ENCODE assay signal across 15 cellular contexts in the genomic region with DNA sequence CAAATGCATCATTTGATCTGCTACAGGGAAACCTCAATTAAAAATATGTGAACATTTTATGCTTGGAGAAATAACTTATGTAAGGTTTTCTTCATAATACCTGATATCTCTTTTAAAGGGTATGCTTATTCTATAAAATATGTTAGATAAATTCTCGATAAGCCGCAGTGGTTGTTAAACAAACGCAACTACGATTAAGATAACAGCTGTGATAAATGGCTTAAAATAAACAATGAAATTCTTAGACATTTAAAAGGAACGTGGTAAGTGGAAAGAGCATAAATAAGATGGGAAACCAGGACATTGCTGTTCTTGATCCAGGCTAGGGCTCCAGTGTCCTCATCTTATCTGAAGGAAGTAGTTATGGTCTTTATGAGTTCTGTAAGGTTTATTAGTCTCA.
"Had no signal": no experiment of that assay in that cellular context is flagged by ENCODE, and none has a peak within 500 bp of the region (broad histone marks: within the 10 kb centered on the region; RNA-seq: fewer than 3 reads in every experiment).

No MANE protein-coding gene starts in this region.

- H3K4me3 ChIP-seq: cardiac muscle cell, gastrocnemius medialis, ovary, skin epidermis, tibial artery had no signal

- ATAC-seq: activated CD4-positive, alpha-beta T cell treated with anti-CD3 and anti-CD28 coated beads for 36 hours; activated CD8-positive, alpha-beta T cell treated with anti-CD3 and anti-CD28 coated beads, Interleukin-2, amount 10 ng/mL, durations not matched to agents 7 days and 5 days; activated naive CD8-positive, alpha-beta T cell treated with anti-CD3 and anti-CD28 coated beads, Interleukin-2, amount 50 U/mL, for 24 hours; gastrocnemius medialis; left ventricle myocardium superior had no signal

- H3K4me1 ChIP-seq: tibial artery had no signal

- H3K27ac ChIP-seq: cardiac muscle cell, esophagus muscularis mucosa, ovary, skin epidermis, tibial artery had no signal

- H3K36me3 ChIP-seq: cardiac muscle cell, esophagus muscularis mucosa, gastrocnemius medialis, ovary, tibial artery had no signal

- H3K9me3 ChIP-seq: gastrocnemius medialis, ovary, tibial artery had no signal

- DNase-seq: activated CD4-positive, alpha-beta T cell treated with anti-CD3 and anti-CD28 coated beads for 36 hours; activated CD8-positive, alpha-beta memory T cell treated with anti-CD3 and anti-CD28 coated beads, Interleukin-2, amount 50 U/mL, for 48 hours; activated CD8-positive, alpha-beta T cell treated with anti-CD3 and anti-CD28 coated beads, Interleukin-2, amount 10 ng/mL, durations not matched to agents 7 days and 5 days; activated naive CD4-positive, alpha-beta T cell treated with Interleukin-2 at 50 U/mL for 16 hours; activated naive CD8-positive, alpha-beta T cell treated with anti-CD3 and anti-CD28 coated beads, Interleukin-2, amount 50 U/mL, for 24 hours; gastrocnemius medialis; left ventricle myocardium superior; mesendoderm; ovary; retina; T-helper 9 cell; tibial artery had no signal

- H3K27me3 ChIP-seq: cardiac muscle cell, esophagus muscularis mucosa, gastrocnemius medialis, ovary, tibial artery had no signal
